In the genomic region with DNA sequence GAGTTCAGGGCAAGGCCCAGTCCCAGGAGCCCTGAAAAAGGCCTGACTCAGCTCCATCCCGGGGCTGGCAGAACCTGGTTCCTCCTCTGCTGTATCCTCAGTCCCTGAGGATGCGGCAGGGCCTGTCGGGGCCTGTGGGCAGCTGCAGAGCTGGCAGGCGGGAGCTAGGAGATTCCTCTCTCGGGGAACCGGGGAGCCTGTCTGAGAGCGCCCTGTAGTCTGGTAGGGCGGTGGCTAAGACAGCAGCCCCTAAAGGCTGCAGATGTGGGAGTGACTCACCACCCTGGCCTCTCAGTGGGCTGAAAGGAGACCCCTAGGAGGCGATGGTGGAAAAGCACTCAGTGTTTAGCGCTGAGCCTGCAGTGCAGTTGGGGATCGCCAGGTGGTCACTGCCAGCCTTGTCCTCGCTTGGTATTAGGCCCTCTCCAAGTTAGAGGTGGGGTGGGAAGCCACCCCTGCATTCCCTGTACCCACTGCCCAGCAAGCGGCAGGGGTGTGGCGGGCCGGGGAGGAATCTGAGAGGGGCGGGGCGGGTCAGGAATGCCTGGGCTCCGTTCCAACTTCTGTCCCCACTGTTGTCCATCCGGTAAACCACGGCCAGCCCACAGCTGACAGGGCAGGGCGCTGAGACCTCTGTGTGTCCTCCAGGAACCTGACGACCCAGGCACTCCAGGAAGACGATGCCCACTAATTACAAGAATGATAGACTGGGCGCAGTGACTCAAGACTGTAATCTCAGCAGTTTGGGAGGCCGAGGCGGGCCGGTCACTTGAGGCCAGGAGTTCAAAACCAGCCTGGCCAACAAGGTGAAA, we compare ENCODE assay signal across 9 cellular contexts. TPM values are rescaled to one million over a fixed set of nuclear protein-coding genes. Genes with fewer than 3 reads are reported as not detected.
A peak's percentile ranks its signal among the peaks of the same experiment; 100 is the strongest.
DNase-seq lines count a peak whose midpoint lies in the region; ATAC-seq, FAIRE-seq and TF ChIP-seq lines count a peak whose summit lies in the region.
"Had no signal": no experiment of that assay in that cellular context is flagged by ENCODE, and none has a peak within 500 bp of the region (broad histone marks: within the 10 kb centered on the region; RNA-seq: fewer than 3 reads in every experiment).

No MANE protein-coding gene starts in this region.

- no peak overlapping the region for H3K4ac ChIP-seq in H1 (replicated peaks; ENCODE audit: insufficient read length, low read depth, low read length)

- no peaks in the 10 kb centered on the region for H3K9me3 Mint-ChIP-seq in mesothelial cell of epicardium

- TF ChIP-seq CTCF in BE2C (IDR thresholded peaks at IDR 0.05; ENCODE audit: low read depth, low read length), result no peak
- TF ChIP-seq CTCF in NB4 (IDR thresholded peaks at IDR 0.05; ENCODE audit: low read depth, low read length), result no peak
- TF ChIP-seq CTCF in H1 (IDR thresholded peaks at IDR 0.05; ENCODE audit: control extremely low read depth in 1 of 3, insufficient read depth in 1 of 3, low read depth in 1 of 3, low read length in 3 of 3), result peak; percentile 67 to 88 (median 78)
- TF ChIP-seq CTCF in mesothelial cell of epicardium (IDR thresholded peaks at IDR 0.05; ENCODE audit: unreplicated experiment), result no peak

- no peak for TF ChIP-seq POLR2A in NB4 (IDR thresholded peaks at IDR 0.05; ENCODE audit: extremely low read depth, insufficient read length)
- TF ChIP-seq POLR2A in H1 (IDR thresholded peaks at IDR 0.05; ENCODE audit: control extremely low read depth in 1 of 2, low read depth in 2 of 2, low read length in 2 of 2), result no peak

- CTCF ChIA-PET in H1 (lab: Charles Lee; ENCODE audit: partially characterized antibody), result interaction anchor here (0.6 to 10.1 kb wide), 20 partner anchors 9 to 179 kb away, joined by 3 to 71 read pairs (median 4); no protein-coding TSS in a partner anchor

- no peaks in the 10 kb centered on the region for H3K36me3 Mint-ChIP-seq in mesothelial cell of epicardium

- peak overlapping the region; percentile 78 for H3K18ac ChIP-seq in H1 (ENCODE audit: extremely low read depth, low read length)

- H3K14ac ChIP-seq in H1 (ENCODE audit: insufficient read length), result no peak overlapping the region

- H3K9me3 ChIP-seq in BE2C (no peaks in the 10 kb centered on the region), H1 (ENCODE audit: insufficient read depth in 2 of 2, low read depth in 1 of 2, low read length in 1 of 2) (no peaks in the 10 kb centered on the region)

- no peak overlapping the region for H4K8ac ChIP-seq in H1 (ENCODE audit: extremely low read depth, insufficient read depth, low read length)

- H3K4me3 Mint-ChIP-seq in mesothelial cell of epicardium, result no peak overlapping the region

- peak overlapping the region in 2 of 4 experiments; percentile 14 to 29; a peak in 1 of 7 replicates for H3K9ac ChIP-seq in H1 (replicated peaks in 1 of 4; ENCODE audit: extremely low read depth in 1 of 4, low read depth in 3 of 4, low read length in 3 of 4)

- no peaks in the 10 kb centered on the region for H3K23me2 ChIP-seq in H1 (ENCODE audit: low read depth, low read length)

- peak; percentile 54 to 69 for TF ChIP-seq RAD21 in H1 (IDR thresholded peaks at IDR 0.05 in 1 of 2, conservative IDR thresholded peaks at IDR 0.05 in 1 of 2; ENCODE audit: low read depth in 2 of 2, low read length in 2 of 2)

- H2AK5ac ChIP-seq in H1 (ENCODE audit: low read depth, low read length), result 0 out of 2 replicates have a peak overlapping the region, but pooled peaks have one; percentile 14

- H3K4me1 Mint-ChIP-seq in mesothelial cell of epicardium, result peaks cover 8% of the 10 kb centered on the region

- H4K91ac ChIP-seq in H1 (replicated peaks; ENCODE audit: insufficient read length, low read length), result peak overlapping the region; percentile 44

- H3K27ac Mint-ChIP-seq in mesothelial cell of epicardium, result peak overlapping the region; percentile 59

- no peak for TF ChIP-seq EP300 in H1 (IDR thresholded peaks at IDR 0.05; ENCODE audit: borderline replicate concordance in 1 of 2, low read depth in 2 of 2, low read length in 2 of 2)

- H2BK120ac ChIP-seq in H1 (replicated peaks; ENCODE audit: low read depth, low read length), result no peak overlapping the region

- H3K79me2 ChIP-seq in H1 (ENCODE audit: control insufficient read depth in 1 of 2, insufficient read depth in 2 of 2, low read length in 2 of 2), result no peaks in the 10 kb centered on the region

- no peak overlapping the region for H2AFZ ChIP-seq in H1 (ENCODE audit: low read length)

- H2BK5ac ChIP-seq in H1 (ENCODE audit: low read depth, low read length), result peak overlapping the region; percentile 68; the same call in 1 of the 2 replicates

- H3K4me2 ChIP-seq in H1 (ENCODE audit: insufficient read depth in 1 of 2, low read depth in 2 of 2, low read length in 2 of 2), result no peak overlapping the region

- H3K4me1 ChIP-seq in BE2C (no peaks in the 10 kb centered on the region), H1 (replicated peaks in 1 of 4; ENCODE audit: control insufficient read depth in 3 of 4, insufficient read depth in 4 of 4, low read length in 3 of 4) (peaks cover 0 to 16% (median 8%) of the 10 kb centered on the region in 4 experiments; a peak in 5 of 7 replicates)

- ATAC-seq in GM21723 (IDR thresholded peaks at IDR 0.05; ENCODE audit: unreplicated experiment), result no peak

- H3K79me1 ChIP-seq in H1 (ENCODE audit: low read depth, low read length), result no peaks in the 10 kb centered on the region; the same call in 1 of the 2 replicates

- H2BK20ac ChIP-seq in H1 (ENCODE audit: low read length), result no peak overlapping the region

- H3K27me3 Mint-ChIP-seq in mesothelial cell of epicardium (ENCODE audit: low read depth), result no peaks in the 10 kb centered on the region

- POLR2A ChIA-PET in H1 (lab: Charles Lee; ENCODE audit: partially characterized antibody), result interaction anchor here (0.5 to 9.9 kb wide), 7 partner anchors 17 to 134 kb away, joined by 3 to 65 read pairs (median 3); a partner anchor contains a TSS

- H3K36me3 ChIP-seq in BE2C (no peaks in the 10 kb centered on the region), H1 (ENCODE audit: control insufficient read depth in 2 of 4, insufficient read depth in 4 of 4, low read length in 3 of 4) (no peaks in the 10 kb centered on the region)

- no peak overlapping the region for H4K5ac ChIP-seq in H1 (ENCODE audit: insufficient read length, low read depth, low read length)

- H3K27me3 ChIP-seq in BE2C (peaks cover 3% of the 10 kb centered on the region; the same call in 1 of the 2 replicates), H1 (replicated peaks in 1 of 4; ENCODE audit: control insufficient read depth in 3 of 4, extremely low read depth in 1 of 4, insufficient read depth in 3 of 4, low read length in 3 of 4) (no peaks in the 10 kb centered on the region)

- H3K27ac ChIP-seq in H1 (ENCODE audit: low read depth, low read length), result no peak overlapping the region

- in situ Hi-C loops in KBM-7 (cut with MboI; ENCODE audit: low pct_unique_long_range_greater_than_20kb, low sequenced_read_pairs), result no loop called here

- FAIRE-seq in H1 (lab: Jason Lieb, UNC), result no peak
- FAIRE-seq in GM19239 (lab: Jason Lieb, UNC), result no peak
- no peak for FAIRE-seq in frontal cortex (lab: Jason Lieb, UNC)

- no peaks in the 10 kb centered on the region for H4K20me1 ChIP-seq in H1 (replicated peaks in 1 of 2; ENCODE audit: control insufficient read depth in 1 of 2, insufficient read depth in 2 of 2, low read length in 2 of 2)

- DNase-seq in BE2C (peak; percentile 17), NB4 (ENCODE audit: low read depth) (peak; percentile 31), H1 (ENCODE audit: low read depth in 1 of 2, low spot score in 2 of 2) (peak; percentile 66 to 70), mesothelial cell of epicardium (ENCODE audit: low spot score in 2 of 2, unreplicated experiment in 2 of 2) (peak in 1 of 2 experiments; percentile 51), KBM-7 (no peak), GM19239 (ENCODE audit: insufficient read length, low spot score) (no peak), frontal cortex (ENCODE audit: low spot score in 2 of 2) (no peak)
- DNase-seq: stimulated activated naive CD4-positive, alpha-beta T cell had no signal

- no peak overlapping the region for H3K23ac ChIP-seq in H1 (ENCODE audit: insufficient read length)

- H2BK12ac ChIP-seq in H1 (ENCODE audit: low read depth, low read length), result peak overlapping the region; percentile 97; the same call in 1 of the 2 replicates

- no peak overlapping the region for H3K56ac ChIP-seq in H1 (replicated peaks; ENCODE audit: insufficient read length, low read depth, low read length)

- H2BK15ac ChIP-seq in H1 (ENCODE audit: low read length), result peak overlapping the region; percentile 65

- H3K4me3 ChIP-seq in BE2C (ENCODE audit: low read depth, low read length) (no peak overlapping the region), NB4 (ENCODE audit: low read depth, low read length) (no peak overlapping the region), H1 (ENCODE audit: extremely low read depth in 1 of 4, insufficient read depth in 2 of 4, low read depth in 3 of 4, low read length in 4 of 4) (no peak overlapping the region)

- WGBS in H1 (ENCODE audit: extremely low coverage in 1 of 2, insufficient coverage in 1 of 2, insufficient read length in 1 of 2, insufficient replicate concordance in 2 of 2, low coverage in 1 of 2, low lambda C conversion rate in 2 of 2, missing lambda C conversion rate in 1 of 2), 2 experiments, result 56% methylated on average over 19 of the region's 27 CpGs; no CpG with 5 or more reads in 1 of the 2 experiments

TF ChIP-seq in H1, 55 proteins besides CTCF, POLR2A, EP300 and RAD21 (continues in another document):
- TF ChIP-seq CHD2 (IDR thresholded peaks at IDR 0.05; ENCODE audit: low read length), result no peak
- peak; percentile 33; the same call in 1 of the 2 replicates for TF ChIP-seq MAFK (IDR thresholded peaks at IDR 0.05; ENCODE audit: low read depth, low read length)
- TF ChIP-seq TBP (IDR thresholded peaks at IDR 0.05; ENCODE audit: low read depth, low read length), result no peak
- TF ChIP-seq JUND (IDR thresholded peaks at IDR 0.05; ENCODE audit: low read length), result peak; percentile 91
- TF ChIP-seq CEBPB (IDR thresholded peaks at IDR 0.05; ENCODE audit: low read depth, low read length), result no peak
- TF ChIP-seq BACH1 (IDR thresholded peaks at IDR 0.05; ENCODE audit: low read length), result peak; percentile 28; the same call in 1 of the 2 replicates
- TF ChIP-seq YY1 (IDR thresholded peaks at IDR 0.05; ENCODE audit: low read depth, low read length), result peak; percentile 55; the same call in 1 of the 2 replicates

RNA-seq across cellular contexts. Expression of a gene that starts 29.5 kb away (rescaled TPM):
- not detected for polyA plus RNA-seq in BE2C (2012; ENCODE audit: insufficient read depth, insufficient read length, low read depth)
- 265 and 319 TPM in 2 replicates for total RNA-seq in H1 (2021; fragmentation: NEBNext Ultra II Directional; extraction: Animal tissue kit (Norgen Biotek cat#: 25700))
- 119 and 133 TPM in 2 replicates for polyA plus RNA-seq in H1 (2011; rRNA removed)
- 140 TPM for polyA plus RNA-seq in H1 (2011; cell fraction: cytosol; rRNA removed)
- polyA plus RNA-seq in H1 (2011; cell fraction: nucleus; rRNA removed), result 186 TPM
- polyA plus RNA-seq in H1 (2012, experiment 1 of 2), result 164 to 357 TPM (median 291 TPM) in 4 replicates
- polyA plus RNA-seq in H1 (2012, experiment 2 of 2), result 25.7 TPM
- polyA plus RNA-seq in H1 (2013, experiment 1 of 2), result 267 TPM
- 227 TPM for polyA plus RNA-seq in H1 (2013, experiment 2 of 2)
- 304 and 433 TPM in 2 replicates for polyA minus RNA-seq in H1 (2011; rRNA and poly(A)+ RNA removed)
- polyA minus RNA-seq in H1 (2011; cell fraction: cytosol; rRNA and poly(A)+ RNA removed), result 438 TPM
- 171 TPM for polyA minus RNA-seq in H1 (2011; cell fraction: nucleus; rRNA and poly(A)+ RNA removed)
- total RNA-seq in mesothelial cell of epicardium (214 to 236 TPM (median 219 TPM) in 3 replicates), frontal cortex (1.6 TPM)

Comparison
In these comparisons a context has a peak if more than half of its experiments do, and no peak if none do; other contexts are left out.
1. DNase-seq: peak in BE2C (single experiment), NB4 (single experiment) and H1 (2 of 2); none in KBM-7 (single experiment), GM19239 (single experiment) and frontal cortex (0 of 2).
2. CTCF ChIP-seq: peak in H1 (3 of 3); none in BE2C (single experiment), NB4 (single experiment) and mesothelial cell of epicardium (single experiment).
3. RNA of a gene that starts 29.5 kb away (total RNA-seq): 265 to 319 TPM in H1 and 214 to 236 TPM in mesothelial cell of epicardium; 1.6 TPM in frontal cortex (single experiment); every median in the first group is over 10 times any median in the second.